8 cellular contexts compared by ENCODE assay signal in genomic region chr1:19250629-19251304, GRCh38. TPM values are rescaled to one million over a fixed set of nuclear protein-coding genes. Genes with fewer than 3 reads are reported as not detected.
A peak's percentile ranks its signal among the peaks of the same experiment; 100 is the strongest.
DNase-seq lines count a peak whose midpoint lies in the region; FAIRE-seq and TF ChIP-seq lines count a peak whose summit lies in the region.

No MANE protein-coding gene starts in this region.

- FAIRE-seq in H1 (lab: Jason Lieb, UNC) (no peak), urothelium cell line (lab: Jason Lieb, UNC) (no peak)

- H3K4me3 ChIP-seq in GM06990 (replicated peaks; ENCODE audit: low read depth, low read length) (peak overlapping the region; percentile 98), OCI-LY3 (ENCODE audit: low read length) (peak overlapping the region; percentile 100), H1 (ENCODE audit: extremely low read depth in 1 of 4, insufficient read depth in 2 of 4, low read depth in 3 of 4, low read length in 4 of 4) (peak overlapping the region; percentile 79 to 97 (median 90)), osteoblast (ENCODE audit: insufficient read depth, low read length) (peak overlapping the region; percentile 99)

- no peak overlapping the region for H4K8ac ChIP-seq in H1 (ENCODE audit: extremely low read depth, insufficient read depth, low read length)

- no peak overlapping the region for H3K4ac ChIP-seq in H1 (replicated peaks; ENCODE audit: insufficient read length, low read depth, low read length)

- TF ChIP-seq RAD21 in H1 (IDR thresholded peaks at IDR 0.05 in 1 of 2, conservative IDR thresholded peaks at IDR 0.05 in 1 of 2; ENCODE audit: low read depth in 2 of 2, low read length in 2 of 2): no peak

- H3K79me1 ChIP-seq in H1 (ENCODE audit: low read depth, low read length): peaks cover 14% of the 10 kb centered on the region

- peaks cover 97% of the 10 kb centered on the region for H3K79me2 ChIP-seq in OCI-LY3 (ENCODE audit: low read length)
- H3K79me2 ChIP-seq in H1 (ENCODE audit: control insufficient read depth in 1 of 2, insufficient read depth in 2 of 2, low read length in 2 of 2): peaks cover 34 to 86% of the 10 kb centered on the region in 2 experiments
- peaks cover 97% of the 10 kb centered on the region for H3K79me2 ChIP-seq in osteoblast (ENCODE audit: insufficient read depth, low read length)

- WGBS in H1 (ENCODE audit: extremely low coverage in 1 of 2, insufficient coverage in 1 of 2, insufficient read length in 1 of 2, insufficient replicate concordance in 2 of 2, low coverage in 1 of 2, low lambda C conversion rate in 2 of 2, missing lambda C conversion rate in 1 of 2), 2 experiments: 18% methylated on average over 14 of the region's 14 CpGs; no CpG with 5 or more reads in 1 of the 2 experiments

- no peak overlapping the region for H2AK5ac ChIP-seq in H1 (ENCODE audit: low read depth, low read length)

- no peak overlapping the region for H3K56ac ChIP-seq in H1 (replicated peaks; ENCODE audit: insufficient read length, low read depth, low read length)

- H3K18ac ChIP-seq in H1 (ENCODE audit: extremely low read depth, low read length): no peak overlapping the region

- peak overlapping the region; percentile 99; the same call in 1 of the 2 replicates for H2BK5ac ChIP-seq in H1 (ENCODE audit: low read depth, low read length)

- DNase-seq in GM06990 (ENCODE audit: extremely low read depth, insufficient read length) (no peak), H1 (ENCODE audit: low read depth in 1 of 2, low spot score in 2 of 2) (no peak), osteoblast (ENCODE audit: insufficient read length, low spot score, missing footprints) (peak; percentile 71), cerebellar cortex (ENCODE audit: low spot score) (no peak), DMS153 treated with DMSO at 0.1 percent for 48 hours (lab: John Stamatoyannopoulos, UW; ENCODE audit: unreplicated experiment) (no peak), NCI-H187 (lab: John Stamatoyannopoulos, UW) (no peak), urothelium cell line (ENCODE audit: low spot score) (no peak)

- no peak overlapping the region for H2BK120ac ChIP-seq in H1 (replicated peaks; ENCODE audit: low read depth, low read length)

- no peak overlapping the region for H2BK15ac ChIP-seq in H1 (ENCODE audit: low read length)

- H3K9ac ChIP-seq in OCI-LY3 (ENCODE audit: low read length) (peak overlapping the region; percentile 93), H1 (replicated peaks in 1 of 4; ENCODE audit: extremely low read depth in 1 of 4, low read depth in 3 of 4, low read length in 3 of 4) (peak overlapping the region; percentile 95 to 99 (median 97))

- H3K4me2 ChIP-seq in OCI-LY3 (ENCODE audit: low read length): peak overlapping the region; percentile 80
- H3K4me2 ChIP-seq in H1 (ENCODE audit: insufficient read depth in 1 of 2, low read depth in 2 of 2, low read length in 2 of 2): peak overlapping the region; percentile 90 to 93
- peak overlapping the region; percentile 99 for H3K4me2 ChIP-seq in osteoblast (ENCODE audit: insufficient read depth, low read length)

- H3K27me3 ChIP-seq in GM06990 (replicated peaks; ENCODE audit: control insufficient read depth, insufficient read depth, low read length) (no peaks in the 10 kb centered on the region), OCI-LY3 (ENCODE audit: low read depth, low read length) (no peaks in the 10 kb centered on the region), H1 (replicated peaks in 1 of 4; ENCODE audit: control insufficient read depth in 3 of 4, extremely low read depth in 1 of 4, insufficient read depth in 3 of 4, low read length in 3 of 4) (no peaks in the 10 kb centered on the region), osteoblast (ENCODE audit: insufficient read depth, low read length) (no peaks in the 10 kb centered on the region)

- no peak overlapping the region for H2BK12ac ChIP-seq in H1 (ENCODE audit: low read depth, low read length)

- H3K9me3 ChIP-seq in OCI-LY3 (ENCODE audit: insufficient read depth, low read length): no peaks in the 10 kb centered on the region
- H3K9me3 ChIP-seq in H1 (ENCODE audit: insufficient read depth in 2 of 2, low read depth in 1 of 2, low read length in 1 of 2): no peaks in the 10 kb centered on the region
- no peaks in the 10 kb centered on the region for H3K9me3 ChIP-seq in osteoblast (ENCODE audit: low read depth, low read length)

- no peak overlapping the region for H3K23ac ChIP-seq in H1 (ENCODE audit: insufficient read length)

- no peak for TF ChIP-seq POLR2A in H1 (IDR thresholded peaks at IDR 0.05; ENCODE audit: control extremely low read depth in 1 of 2, low read depth in 2 of 2, low read length in 2 of 2)

- no peaks in the 10 kb centered on the region for H4K20me1 ChIP-seq in OCI-LY3 (ENCODE audit: insufficient read depth, low read length)
- peaks cover 5 to 19% of the 10 kb centered on the region in 2 experiments for H4K20me1 ChIP-seq in H1 (replicated peaks in 1 of 2; ENCODE audit: control insufficient read depth in 1 of 2, insufficient read depth in 2 of 2, low read length in 2 of 2)
- peaks cover 19% of the 10 kb centered on the region for H4K20me1 ChIP-seq in osteoblast (ENCODE audit: insufficient read depth, low read length)

- H3K4me1 ChIP-seq in OCI-LY3 (ENCODE audit: low read length): peaks cover 17% of the 10 kb centered on the region
- H3K4me1 ChIP-seq in H1 (replicated peaks in 1 of 4; ENCODE audit: control insufficient read depth in 3 of 4, insufficient read depth in 4 of 4, low read length in 3 of 4): peaks cover 0 to 10% (median 6%) of the 10 kb centered on the region in 4 experiments; a peak in 6 of 7 replicates
- peaks cover 22% of the 10 kb centered on the region for H3K4me1 ChIP-seq in osteoblast (ENCODE audit: insufficient read depth, low read length)

- TF ChIP-seq CTCF in GM06990 (IDR thresholded peaks at IDR 0.05; ENCODE audit: insufficient read depth, low read length, poor library complexity, severe bottlenecking) (no peak), OCI-LY3 (IDR thresholded peaks at IDR 0.05; ENCODE audit: low read depth, low read length) (no peak), H1 (IDR thresholded peaks at IDR 0.05; ENCODE audit: control extremely low read depth in 1 of 3, insufficient read depth in 1 of 3, low read depth in 1 of 3, low read length in 3 of 3) (no peak), osteoblast (IDR thresholded peaks at IDR 0.05; ENCODE audit: extremely low read depth, low read depth, low read length) (no peak)

- H3K27ac ChIP-seq in OCI-LY3 (ENCODE audit: low read length) (peak overlapping the region; percentile 92), H1 (ENCODE audit: low read depth, low read length) (peak overlapping the region; percentile 97; the same call in 1 of the 2 replicates), osteoblast (ENCODE audit: low read depth, low read length) (peak overlapping the region; percentile 93)

- H3K36me3 ChIP-seq in GM06990 (ENCODE audit: control insufficient read depth, insufficient read depth, low read length) (peaks cover 8% of the 10 kb centered on the region), OCI-LY3 (replicated peaks; ENCODE audit: low read depth, low read length) (peaks cover 1% of the 10 kb centered on the region), H1 (ENCODE audit: control insufficient read depth in 2 of 4, insufficient read depth in 4 of 4, low read length in 3 of 4) (peaks cover 4 to 14% (median 5%) of the 10 kb centered on the region in 4 experiments; a peak in 7 of 8 replicates), osteoblast (ENCODE audit: insufficient read depth, low read length) (peaks cover 13% of the 10 kb centered on the region)

- CTCF ChIA-PET in H1 (lab: Charles Lee; ENCODE audit: partially characterized antibody): interaction anchor here (0.8 to 1.6 kb wide), 7 partner anchors 9 to 447 kb away, joined by 3 to 6 read pairs (median 5); no protein-coding TSS in a partner anchor

- H2BK20ac ChIP-seq in H1 (ENCODE audit: low read length): no peak overlapping the region

- H3K14ac ChIP-seq in H1 (ENCODE audit: insufficient read length): no peak overlapping the region

- POLR2A ChIA-PET in H1 (lab: Charles Lee; ENCODE audit: partially characterized antibody): interaction anchor here (0.9 to 5.8 kb wide), 17 partner anchors 10 to 393 kb away, joined by 3 to 83 read pairs (median 4); partner anchors contain the start of genes AKR7A2, AKR7A3, NBL1 and SLC66A1

- no peak overlapping the region for H4K91ac ChIP-seq in H1 (replicated peaks; ENCODE audit: insufficient read length, low read length)

- peaks cover 4% of the 10 kb centered on the region for H3K23me2 ChIP-seq in H1 (ENCODE audit: low read depth, low read length)

- peak overlapping the region; percentile 83; the same call in 1 of the 2 replicates for H2AFZ ChIP-seq in OCI-LY3 (ENCODE audit: low read depth, low read length)
- peak overlapping the region; percentile 34; the same call in 1 of the 2 replicates for H2AFZ ChIP-seq in H1 (ENCODE audit: low read length)
- peak overlapping the region; percentile 100 for H2AFZ ChIP-seq in osteoblast (ENCODE audit: low read length)

- TF ChIP-seq EP300 in H1 (IDR thresholded peaks at IDR 0.05; ENCODE audit: borderline replicate concordance in 1 of 2, low read depth in 2 of 2, low read length in 2 of 2): no peak

- no peak overlapping the region for H4K5ac ChIP-seq in H1 (ENCODE audit: insufficient read length, low read depth, low read length)

RNA-seq across cellular contexts. Expression of gene EMC1, which starts 0.6 kb away (rescaled TPM):
- total RNA-seq in H1 (2021; fragmentation: NEBNext Ultra II Directional; extraction: Animal tissue kit (Norgen Biotek cat#: 25700)): 45.1 and 51.0 TPM in 2 replicates
- 53.5 and 95.9 TPM in 2 replicates for polyA plus RNA-seq in H1 (2011; rRNA removed)
- 26.8 TPM for polyA plus RNA-seq in H1 (2011; cell fraction: cytosol; rRNA removed)
- 106 TPM for polyA plus RNA-seq in H1 (2011; cell fraction: nucleus; rRNA removed)
- 33.4 to 42.2 TPM (median 38.3 TPM) in 4 replicates for polyA plus RNA-seq in H1 (2012, experiment 1 of 2)
- polyA plus RNA-seq in H1 (2012, experiment 2 of 2): 21.4 TPM
- polyA plus RNA-seq in H1 (2013, experiment 1 of 2): 90.6 TPM
- 69.2 TPM for polyA plus RNA-seq in H1 (2013, experiment 2 of 2)
- polyA minus RNA-seq in H1 (2011; rRNA and poly(A)+ RNA removed): 42.1 and 68.8 TPM in 2 replicates
- 38.1 TPM for polyA minus RNA-seq in H1 (2011; cell fraction: cytosol; rRNA and poly(A)+ RNA removed)
- 41.7 TPM for polyA minus RNA-seq in H1 (2011; cell fraction: nucleus; rRNA and poly(A)+ RNA removed)
- 60.1 and 64.1 TPM in 2 replicates for total RNA-seq in osteoblast

RNA-seq across cellular contexts. Expression of gene MRTO4, which starts 0.8 kb away (rescaled TPM):
- 54.5 and 64.3 TPM in 2 replicates for total RNA-seq in H1 (2021; fragmentation: NEBNext Ultra II Directional; extraction: Animal tissue kit (Norgen Biotek cat#: 25700))
- 36.9 and 38.4 TPM in 2 replicates for polyA plus RNA-seq in H1 (2011; rRNA removed)
- polyA plus RNA-seq in H1 (2011; cell fraction: cytosol; rRNA removed): 55.1 TPM
- polyA plus RNA-seq in H1 (2011; cell fraction: nucleus; rRNA removed): 27.5 TPM
- polyA plus RNA-seq in H1 (2012, experiment 1 of 2): 51.3 to 58.9 TPM (median 51.9 TPM) in 4 replicates
- 46.8 TPM for polyA plus RNA-seq in H1 (2012, experiment 2 of 2)
- 42.7 TPM for polyA plus RNA-seq in H1 (2013, experiment 1 of 2)
- 44.0 TPM for polyA plus RNA-seq in H1 (2013, experiment 2 of 2)
- polyA minus RNA-seq in H1 (2011; rRNA and poly(A)+ RNA removed): 25.1 and 25.2 TPM in 2 replicates
- polyA minus RNA-seq in H1 (2011; cell fraction: cytosol; rRNA and poly(A)+ RNA removed): 18.6 TPM
- 22.7 TPM for polyA minus RNA-seq in H1 (2011; cell fraction: nucleus; rRNA and poly(A)+ RNA removed)
- total RNA-seq in osteoblast: 17.4 and 18.5 TPM in 2 replicates

RNA-seq across cellular contexts. Expression of gene AKR7A3, which starts 37.8 kb away (rescaled TPM):
- 0.65 TPM in 2 replicates for total RNA-seq in H1 (2021; fragmentation: NEBNext Ultra II Directional; extraction: Animal tissue kit (Norgen Biotek cat#: 25700))
- polyA plus RNA-seq in H1 (2011; rRNA removed): 0.62 and 0.72 TPM in 2 replicates
- polyA plus RNA-seq in H1 (2011; cell fraction: cytosol; rRNA removed): 0.66 TPM
- 2.7 TPM for polyA plus RNA-seq in H1 (2011; cell fraction: nucleus; rRNA removed)
- 0.60 to 1.0 TPM (median 0.71 TPM) in 4 replicates for polyA plus RNA-seq in H1 (2012, experiment 1 of 2)
- 0.43 TPM for polyA plus RNA-seq in H1 (2012, experiment 2 of 2)
- polyA plus RNA-seq in H1 (2013, experiment 1 of 2): 0.49 TPM
- polyA plus RNA-seq in H1 (2013, experiment 2 of 2): 0.59 TPM
- 0.12 and 0.19 TPM in 2 replicates for polyA minus RNA-seq in H1 (2011; rRNA and poly(A)+ RNA removed)
- not detected for polyA minus RNA-seq in H1 (2011; cell fraction: cytosol; rRNA and poly(A)+ RNA removed)
- 0.80 TPM for polyA minus RNA-seq in H1 (2011; cell fraction: nucleus; rRNA and poly(A)+ RNA removed)
- total RNA-seq in osteoblast: 0.72 and 1.2 TPM in 2 replicates

RNA-seq across cellular contexts. Expression of gene UBR4, which starts 40.7 kb away (rescaled TPM):
- total RNA-seq in H1 (2021; fragmentation: NEBNext Ultra II Directional; extraction: Animal tissue kit (Norgen Biotek cat#: 25700)): 148 and 152 TPM in 2 replicates
- polyA plus RNA-seq in H1 (2011; rRNA removed): 139 and 168 TPM in 2 replicates
- 98.3 TPM for polyA plus RNA-seq in H1 (2011; cell fraction: cytosol; rRNA removed)
- 689 TPM for polyA plus RNA-seq in H1 (2011; cell fraction: nucleus; rRNA removed)
- polyA plus RNA-seq in H1 (2012, experiment 1 of 2): 141 to 220 TPM (median 170 TPM) in 4 replicates
- polyA plus RNA-seq in H1 (2012, experiment 2 of 2): 34.1 TPM
- polyA plus RNA-seq in H1 (2013, experiment 1 of 2): 59.5 TPM
- polyA plus RNA-seq in H1 (2013, experiment 2 of 2): 42.7 TPM
- 298 and 335 TPM in 2 replicates for polyA minus RNA-seq in H1 (2011; rRNA and poly(A)+ RNA removed)
- polyA minus RNA-seq in H1 (2011; cell fraction: cytosol; rRNA and poly(A)+ RNA removed): 201 TPM
- polyA minus RNA-seq in H1 (2011; cell fraction: nucleus; rRNA and poly(A)+ RNA removed): 436 TPM
- 134 and 149 TPM in 2 replicates for total RNA-seq in osteoblast

Comparison
In these comparisons a context has a peak if more than half of its experiments do, and no peak if none do; other contexts are left out.
1. H2AFZ ChIP-seq: peak in every context shown above with its lines; median percentile 100 in osteoblast; 83 in OCI-LY3; 34 in H1.